7 cellular contexts compared by ENCODE assay signal in genomic region chr1:88655685-88656299, GRCh38. TPM values are rescaled to one million over a fixed set of nuclear protein-coding genes. Genes with fewer than 3 reads are reported as not detected.
DNase-seq lines count a peak whose midpoint lies in the region; ATAC-seq and TF ChIP-seq lines count a peak whose summit lies in the region.

No MANE protein-coding gene starts in this region.

- H3K36me3 ChIP-seq in colonic mucosa (no peaks in the 10 kb centered on the region), neural cell (ENCODE audit: insufficient read depth, low read length) (no peaks in the 10 kb centered on the region)

- POLR2A ChIA-PET in T-cell (lab: Charles Lee): interaction anchor here in 1 of 2 donors (0.5 to 1.4 kb wide), 2 partner anchors 24 to 30 kb away, joined by 3 to 7 read pairs; no protein-coding TSS in a partner anchor

- peaks cover 11 to 14% (median 12%) of the 10 kb centered on the region in 3 donors for H3K4me1 Mint-ChIP-seq in T-cell

- no peak for ATAC-seq in T-cell (replicated peaks in 1 of 4)

- H3K27ac ChIP-seq in colonic mucosa: no peak overlapping the region
- no peak overlapping the region for H3K27ac ChIP-seq in neural cell (ENCODE audit: low read length)

- no peaks in the 10 kb centered on the region for H3K9me2 ChIP-seq in neural cell (ENCODE audit: insufficient read depth, low read length)

- no peaks in the 10 kb centered on the region for H3K9me3 Mint-ChIP-seq in T-cell

- TF ChIP-seq RAD21 in neural cell (conservative IDR thresholded peaks at IDR 0.05): peak; percentile 55

- H4K20me1 ChIP-seq in neural cell (ENCODE audit: insufficient read depth): no peaks in the 10 kb centered on the region

- H3K9me3 ChIP-seq in colonic mucosa (no peaks in the 10 kb centered on the region), neural cell (ENCODE audit: low read length) (no peaks in the 10 kb centered on the region)

- no peak overlapping the region for H2AFZ ChIP-seq in neural cell (ENCODE audit: low read depth, low read length)

- intact Hi-C loops in colonic mucosa (cut with DNase I) (loop anchor here (10.0 kb wide), 1 partner anchor 219 kb away; no protein-coding TSS in a partner anchor), posterior cingulate gyrus (cut with DNase I) (loop anchor here (1.0 kb wide), 1 partner anchor 222 kb away; no protein-coding TSS in a partner anchor)

- H3F3A ChIP-seq in neural cell (ENCODE audit: insufficient read depth, low read length, poor library complexity, severe bottlenecking): no peaks in the 10 kb centered on the region

- H3K4me1 ChIP-seq in colonic mucosa: no peaks in the 10 kb centered on the region

- H3K36me3 Mint-ChIP-seq in T-cell: no peaks in the 10 kb centered on the region

- H3K27me3 ChIP-seq in colonic mucosa (no peaks in the 10 kb centered on the region), neural cell (ENCODE audit: insufficient read depth, low read depth, low read length) (no peaks in the 10 kb centered on the region)

- no peaks in the 10 kb centered on the region for H3K27me3 Mint-ChIP-seq in T-cell

- DNase-seq in GM12864 (ENCODE audit: low read depth) (no peak), NCI-H146 treated with DMSO at 0.1 percent for 48 hours (lab: John Stamatoyannopoulos, UW; ENCODE audit: unreplicated experiment) (peak; percentile 7), colonic mucosa (no peak), T-cell (no peak), posterior cingulate gyrus (no peak)
- DNase-seq in stimulated activated CD4-positive, alpha-beta T cell treated with anti-CD3 and anti-CD28 coated beads, Interleukin-2, amount 100 ng/mL, for 24 hours: no peak

- CTCF ChIA-PET in T-cell (lab: Charles Lee): interaction anchor here (0.6 to 3.0 kb wide), 16 partner anchors 8 to 235 kb away, joined by 3 to 32 read pairs (median 6); partner anchors contain the start of genes GTF2B (in 1 of the 2) and PKN2 (in 1 of the 2)

- H3K4me3 Mint-ChIP-seq in T-cell: no peak overlapping the region

- H3K9ac ChIP-seq in colonic mucosa (ENCODE audit: low read depth in 2 of 2, low read length in 2 of 2) (no peak overlapping the region), neural cell (ENCODE audit: low read length) (no peak overlapping the region)

- H3K4me2 ChIP-seq in neural cell (ENCODE audit: low read length): no peak overlapping the region

- H3K4me3 ChIP-seq in GM12864 (ENCODE audit: low read depth, low read length) (no peak overlapping the region), colonic mucosa (no peak overlapping the region), neural cell (ENCODE audit: low read length) (no peak overlapping the region)

- no peak for TF ChIP-seq EP300 in neural cell (conservative IDR thresholded peaks at IDR 0.05; ENCODE audit: poor library complexity, severe bottlenecking)

- H3K27ac Mint-ChIP-seq in T-cell: no peak overlapping the region

- H3K79me2 ChIP-seq in neural cell (replicated peaks; ENCODE audit: insufficient read depth, low read length): no peaks in the 10 kb centered on the region

- TF ChIP-seq CTCF in GM12864 (IDR thresholded peaks at IDR 0.05; ENCODE audit: low read depth, low read length, missing control alignments) (peak; percentile 50), colonic mucosa (IDR thresholded peaks at IDR 0.05) (peak; percentile 82), neural cell (IDR thresholded peaks at IDR 0.05; ENCODE audit: poor library complexity, severe bottlenecking) (peak; percentile 62)

TF ChIP-seq in neural cell, 6 proteins besides CTCF, POLR2A, EP300 and RAD21:
- peak; percentile 58 for TF ChIP-seq SMC3 (conservative IDR thresholded peaks at IDR 0.05; ENCODE audit: poor library complexity)
- no peak for TF ChIP-seq EZH2 (IDR thresholded peaks at IDR 0.05; ENCODE audit: borderline replicate concordance, insufficient read depth, low read length, poor library complexity, severe bottlenecking)
- TF ChIP-seq POLR2AphosphoS5 (IDR thresholded peaks at IDR 0.05): no peak
TF ChIP-seq in neural cell: peak in this region for 1.

RNA-seq across cellular contexts. Expression of gene PKN2, which starts 28.3 kb away (rescaled TPM):
- total RNA-seq in colonic mucosa (10 to 100 TPM; 41.1 to 60.5 TPM), T-cell (10 to 100 TPM; 33.1 to 50.6 (median 35.9) TPM)
- polyA plus RNA-seq in neural cell: 28.3 and 38.4 TPM in 2 replicates
- polyA minus RNA-seq in neural cell: 61.9 and 78.2 TPM in 2 replicates
